Comparison of ENCODE assay signal across 1 cellular context in the genomic region with DNA sequence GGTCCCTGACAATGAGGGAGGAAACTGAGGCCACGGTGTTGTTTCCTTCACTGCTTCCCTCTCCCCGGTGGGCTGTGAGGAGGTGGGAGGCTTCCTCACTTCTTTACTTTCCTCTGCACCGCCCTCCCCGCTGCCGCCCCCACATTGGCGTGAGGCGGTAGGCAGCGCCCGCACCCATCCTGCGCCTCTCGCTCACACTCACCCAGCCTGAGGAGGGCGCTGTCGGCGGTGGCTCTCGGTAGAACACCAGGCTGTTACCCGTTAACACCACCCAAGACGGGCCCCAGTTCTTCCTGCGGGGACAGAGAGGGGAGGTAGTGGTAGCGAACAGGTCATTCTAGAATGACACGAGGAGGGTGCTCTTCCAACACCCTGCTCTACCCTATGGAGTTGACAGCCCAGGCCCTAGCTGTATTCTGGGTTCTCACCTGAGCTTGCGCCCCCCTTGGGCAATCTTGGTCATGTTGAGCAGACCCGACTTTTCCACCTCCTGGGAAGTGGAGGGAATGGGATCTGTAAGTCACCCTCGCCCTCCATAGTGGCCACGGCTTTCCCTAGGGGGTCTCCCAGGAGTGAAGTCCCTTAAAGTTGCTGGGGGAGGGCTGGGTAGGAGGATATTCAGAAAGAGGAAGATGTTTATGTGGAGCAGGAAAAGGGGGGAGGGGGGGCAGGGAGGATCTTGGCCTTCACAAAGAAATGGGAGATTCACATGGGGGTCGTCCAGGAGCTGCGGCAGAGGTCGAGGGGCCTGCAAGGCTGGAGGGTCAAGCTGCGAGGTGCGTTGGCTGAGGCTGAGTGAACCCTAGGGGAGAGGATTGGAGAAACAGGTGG.
TF ChIP-seq lines count a peak whose summit lies in the region.

No MANE protein-coding gene starts in this region.

TF ChIP-seq in IMR-90, 13 proteins besides CTCF, POLR2A, EP300 and RAD21:
- TF ChIP-seq, protein P1, sequence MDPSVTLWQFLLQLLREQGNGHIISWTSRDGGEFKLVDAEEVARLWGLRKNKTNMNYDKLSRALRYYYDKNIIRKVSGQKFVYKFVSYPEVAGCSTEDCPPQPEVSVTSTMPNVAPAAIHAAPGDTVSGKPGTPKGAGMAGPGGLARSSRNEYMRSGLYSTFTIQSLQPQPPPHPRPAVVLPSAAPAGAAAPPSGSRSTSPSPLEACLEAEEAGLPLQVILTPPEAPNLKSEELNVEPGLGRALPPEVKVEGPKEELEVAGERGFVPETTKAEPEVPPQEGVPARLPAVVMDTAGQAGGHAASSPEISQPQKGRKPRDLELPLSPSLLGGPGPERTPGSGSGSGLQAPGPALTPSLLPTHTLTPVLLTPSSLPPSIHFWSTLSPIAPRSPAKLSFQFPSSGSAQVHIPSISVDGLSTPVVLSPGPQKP (IDR thresholded peaks at IDR 0.05; ENCODE audit: borderline replicate concordance, low read depth, low read length), result no peak
- no peak for TF ChIP-seq NFE2L2 (IDR thresholded peaks at IDR 0.05; ENCODE audit: low read depth, low read length)
- no peak for TF ChIP-seq RFX5 (IDR thresholded peaks at IDR 0.05; ENCODE audit: low read depth, low read length)
- TF ChIP-seq BHLHE40 (IDR thresholded peaks at IDR 0.05; ENCODE audit: low read depth, low read length), result no peak
- TF ChIP-seq, protein P2, sequence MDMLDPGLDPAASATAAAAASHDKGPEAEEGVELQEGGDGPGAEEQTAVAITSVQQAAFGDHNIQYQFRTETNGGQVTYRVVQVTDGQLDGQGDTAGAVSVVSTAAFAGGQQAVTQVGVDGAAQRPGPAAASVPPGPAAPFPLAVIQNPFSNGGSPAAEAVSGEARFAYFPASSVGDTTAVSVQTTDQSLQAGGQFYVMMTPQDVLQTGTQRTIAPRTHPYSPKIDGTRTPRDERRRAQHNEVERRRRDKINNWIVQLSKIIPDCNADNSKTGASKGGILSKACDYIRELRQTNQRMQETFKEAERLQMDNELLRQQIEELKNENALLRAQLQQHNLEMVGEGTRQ (IDR thresholded peaks at IDR 0.05; ENCODE audit: low read depth, low read length), result no peak
- no peak for TF ChIP-seq MXI1 (IDR thresholded peaks at IDR 0.05; ENCODE audit: borderline replicate concordance, low read depth, low read length)
- no peak for TF ChIP-seq SMC3 (IDR thresholded peaks at IDR 0.05; ENCODE audit: low read depth, low read length)
- TF ChIP-seq CEBPB (IDR thresholded peaks at IDR 0.05; ENCODE audit: low read depth, low read length), result no peak
